Comparison of ENCODE assay signal across 8 cellular contexts in the genomic region with DNA sequence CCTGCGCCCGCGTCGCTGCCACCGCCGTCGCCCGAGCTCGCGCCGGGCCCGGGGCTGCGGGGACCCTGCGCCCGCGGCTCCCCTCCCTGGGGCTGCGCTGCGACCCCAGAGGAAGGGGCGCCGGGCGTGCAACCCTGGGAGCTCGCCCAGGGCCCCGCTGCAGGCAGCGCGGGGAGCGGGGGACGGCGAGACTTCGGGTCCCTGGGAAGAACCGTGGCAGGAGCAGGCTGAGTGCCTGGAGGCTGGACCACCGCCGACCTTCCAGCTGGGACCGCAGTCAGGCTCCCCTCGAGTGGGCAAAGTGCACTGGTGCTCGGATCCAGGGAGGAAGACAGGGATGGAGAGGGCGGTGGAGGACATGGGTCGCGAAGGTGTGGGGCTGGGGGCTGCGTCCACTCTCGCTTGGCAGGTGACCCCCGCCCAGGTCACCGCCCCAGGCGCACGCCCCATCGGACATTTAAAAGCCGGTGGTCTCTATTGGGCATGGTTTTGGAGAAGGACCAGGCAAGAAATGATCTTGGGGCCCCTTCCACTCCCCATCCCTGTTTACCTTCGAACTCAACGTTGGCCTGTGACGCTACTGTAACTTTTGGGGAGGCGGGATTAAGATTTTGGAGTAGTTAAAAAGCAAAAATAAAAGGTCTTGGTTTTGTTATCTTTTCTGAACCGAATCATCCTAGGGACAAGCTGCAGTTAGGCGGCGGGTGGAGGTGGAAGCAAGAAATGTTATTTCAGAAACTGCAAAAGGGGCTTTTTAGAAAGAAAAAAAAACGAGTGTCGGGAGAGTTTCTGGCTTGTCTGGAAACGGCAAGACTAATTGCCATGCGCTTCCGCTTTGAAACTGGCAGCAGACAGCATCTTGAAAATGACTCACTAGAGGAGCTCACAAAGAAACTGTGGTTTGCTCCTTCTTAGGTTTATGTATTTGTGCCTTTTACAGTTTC. TPM values are rescaled to one million over a fixed set of nuclear protein-coding genes. Genes with fewer than 3 reads are reported as not detected.
A peak's percentile ranks its signal among the peaks of the same experiment; 100 is the strongest.
DNase-seq lines count a peak whose midpoint lies in the region; ATAC-seq, FAIRE-seq and TF ChIP-seq lines count a peak whose summit lies in the region.

No MANE protein-coding gene starts in this region.

- DNase-seq in GF-D8 (lab: John Stamatoyannopoulos, UW) (peak; percentile 23), KBM-7 (peak; percentile 81), bronchial epithelial cell (ENCODE audit: low read depth) (peak; percentile 89), islet precursor cell (peak; percentile 95), NCI-H187 (lab: John Stamatoyannopoulos, UW) (no peak)
- DNase-seq in stimulated activated CD4-positive, alpha-beta T cell treated with anti-CD3 and anti-CD28 coated beads, Interleukin-15, amount 100 ng/mL, for 48 hours (ENCODE audit: low read depth in 2 of 2) = peak; percentile 58 to 65

- ATAC-seq in GM21825 (IDR thresholded peaks at IDR 0.05; ENCODE audit: unreplicated experiment) = peak; percentile 78

- H3K4me3 ChIP-seq in bronchial epithelial cell (ENCODE audit: low read depth, low read length) = peak overlapping the region; percentile 90

- peak overlapping the region; percentile 85 for H3K27ac ChIP-seq in VCaP

- H3K36me3 ChIP-seq in bronchial epithelial cell (ENCODE audit: control insufficient read depth, insufficient read depth, low read length) = no peaks in the 10 kb centered on the region

- no peak for TF ChIP-seq CTCF in VCaP (conservative IDR thresholded peaks at IDR 0.05)
- no peak for TF ChIP-seq CTCF in bronchial epithelial cell (IDR thresholded peaks at IDR 0.05; ENCODE audit: insufficient read depth, low read length, severe bottlenecking)

- no peaks in the 10 kb centered on the region for H3K27me3 ChIP-seq in bronchial epithelial cell (ENCODE audit: control insufficient read depth, insufficient read depth, low read length)

- in situ Hi-C loops in KBM-7 (cut with MboI; ENCODE audit: low pct_unique_long_range_greater_than_20kb, low sequenced_read_pairs) = no loop called here

- FAIRE-seq in bronchial epithelial cell (lab: Jason Lieb, UNC) = no peak

RNA-seq across cellular contexts. Expression of gene ELK3, which starts 1.0 kb away (rescaled TPM):
- 4.2 and 5.3 TPM in 2 replicates for total RNA-seq in bronchial epithelial cell

Comparison
In these comparisons a context has a peak if more than half of its experiments do, and no peak if none do; other contexts are left out.
1. DNase-seq: peak in GF-D8 (single experiment), KBM-7 (single experiment), bronchial epithelial cell (single experiment), islet precursor cell (single experiment) and stimulated activated CD4-positive, alpha-beta T cell treated with anti-CD3 and anti-CD28 coated beads, Interleukin-15, amount 100 ng/mL, for 48 hours (2 of 2); none in NCI-H187 (0 of 2).